Comparison of ENCODE assay signal across 26 cellular contexts in the genomic region with DNA sequence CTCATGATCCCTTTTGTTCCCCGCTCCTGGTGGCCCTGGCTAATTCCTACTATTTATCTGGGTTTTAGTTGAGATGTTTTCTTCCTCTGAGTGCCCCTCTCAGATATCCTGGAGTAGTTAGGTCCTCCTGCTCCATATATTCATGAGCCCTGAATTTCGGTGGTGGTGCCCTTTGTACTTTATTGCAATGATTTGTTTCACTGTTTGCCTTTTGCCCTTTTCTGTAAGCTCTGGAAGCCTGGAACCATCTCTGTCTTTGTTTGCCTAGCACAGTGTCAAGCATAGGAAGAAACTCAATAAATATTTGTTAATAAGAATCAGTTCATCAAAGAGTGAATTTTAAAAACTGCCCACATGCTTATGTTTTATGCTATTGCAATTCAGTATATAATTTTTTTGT.
"Had no signal": no experiment of that assay in that cellular context is flagged by ENCODE, and none has a peak within 500 bp of the region (broad histone marks: within the 10 kb centered on the region; RNA-seq: fewer than 3 reads in every experiment).

No MANE protein-coding gene starts in this region.

- DNase-seq: activated CD4-positive, alpha-beta T cell treated with anti-CD3 and anti-CD28 coated beads for 48 hours; activated CD4-positive, alpha-beta T cell treated with anti-CD3 and anti-CD28 coated beads, Interleukin-2, amount 50 U/mL, for 1 hour; activated CD4-positive, alpha-beta T cell treated with anti-CD3 and anti-CD28 coated beads, Interleukin-2, amount 50 U/mL, for 48 hours; activated CD8-positive, alpha-beta memory T cell treated with anti-CD3 and anti-CD28 coated beads for 24 hours; activated CD8-positive, alpha-beta T cell treated with anti-CD3 and anti-CD28 coated beads for 36 hours; activated effector memory CD4-positive, alpha-beta T cell treated with Interleukin-2 at 50 U/mL for 16 hours; activated gamma-delta T cell treated with Interleukin-2 at 50 U/mL for 16 hours; activated naive CD4-positive, alpha-beta T cell treated with anti-CD3 and anti-CD28 coated beads, Interleukin-2, amount 50 U/mL, for 16 hours; activated naive CD4-positive, alpha-beta T cell treated with Interleukin-2 at 50 U/mL for 16 hours; activated T-cell treated with anti-CD3 and anti-CD28 coated beads, Interleukin-2, amount 50 U/mL, for 4 hours; central memory CD4-positive, alpha-beta T cell; cerebellar nuclear complex; colonic mucosa; effector CD8-positive, alpha-beta T cell; esophagus squamous epithelium; head of caudate nucleus; T-helper 1 cell; T-helper 17 cell; T1000 had no signal

- H3K27me3 ChIP-seq: ascending aorta, breast epithelium, cardiac muscle cell, colonic mucosa had no signal

- ATAC-seq: activated CD4-positive, CD25-positive, alpha-beta regulatory T cell treated with anti-CD3 and anti-CD28 coated beads, Interleukin-2, amount 50 U/mL, for 24 hours; activated CD8-positive, alpha-beta T cell treated with anti-CD3 and anti-CD28 coated beads for 36 hours; activated T-cell treated with anti-CD3 and anti-CD28 coated beads, Interleukin-2, amount 50 U/mL, for 4 hours; activated T-helper 17 cell treated with anti-CD3 and anti-CD28 coated beads, Interleukin-2, amount 50 U/mL, for 72 hours; T-helper 17 cell; WTC11 had no signal

- H3K27ac ChIP-seq: ascending aorta, breast epithelium, cardiac muscle cell, colonic mucosa, epithelial cell of prostate, esophagus squamous epithelium had no signal

- H3K4me1 ChIP-seq: ascending aorta, breast epithelium, colonic mucosa, esophagus squamous epithelium had no signal

- H3K4me3 ChIP-seq: ascending aorta, breast epithelium, cardiac muscle cell, colonic mucosa, esophagus squamous epithelium had no signal

- H3K36me3 ChIP-seq: ascending aorta, breast epithelium, cardiac muscle cell, colonic mucosa, esophagus squamous epithelium had no signal

- H3K9me3 ChIP-seq: ascending aorta, breast epithelium, colonic mucosa, esophagus squamous epithelium had no signal
